ENCODE assay signal across 1 cellular context in the genomic region with DNA sequence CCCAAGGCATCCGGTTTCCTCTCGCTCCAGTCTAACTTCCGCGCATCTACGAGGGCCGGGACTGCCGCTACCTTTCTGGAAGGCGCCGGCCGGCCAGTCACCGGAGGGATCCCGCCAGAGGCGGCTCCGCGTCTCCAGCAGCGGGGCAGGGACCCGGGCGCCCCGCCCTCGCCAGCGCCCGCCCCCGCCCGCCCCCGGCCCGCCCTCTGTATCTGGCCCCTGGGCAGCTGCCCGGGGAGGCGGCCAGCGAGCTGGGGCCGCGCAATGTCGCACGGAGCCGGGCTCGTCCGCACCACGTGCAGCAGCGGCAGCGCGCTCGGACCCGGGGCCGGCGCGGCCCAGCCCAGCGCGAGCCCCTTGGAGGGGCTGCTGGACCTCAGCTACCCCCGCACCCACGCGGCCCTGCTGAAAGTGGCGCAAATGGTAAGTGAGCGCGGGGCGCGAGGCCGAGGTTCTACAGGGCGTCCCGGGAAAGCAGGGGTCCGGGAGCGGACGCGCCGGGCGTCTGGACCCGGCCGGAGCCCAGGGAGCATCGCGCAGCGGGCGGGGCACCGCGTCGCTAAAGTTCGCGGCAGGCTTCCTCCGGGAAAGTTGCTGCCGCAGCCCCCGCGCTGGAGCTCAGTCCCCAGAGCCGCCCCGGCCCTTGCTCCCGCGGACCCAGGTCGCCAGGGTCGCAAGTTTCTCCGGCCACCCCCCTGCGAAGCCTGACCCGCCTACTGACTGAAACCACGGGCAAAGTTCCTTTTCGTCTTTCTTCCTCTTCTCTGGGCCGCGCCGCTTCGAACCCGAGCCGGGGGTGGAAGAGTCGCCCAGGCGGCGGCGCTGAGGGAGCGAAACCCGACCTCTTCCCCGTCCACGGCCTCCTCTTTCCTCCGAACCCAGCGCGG.
A peak's percentile ranks its signal among the peaks of the same experiment; 100 is the strongest.
TF ChIP-seq lines count a peak whose summit lies in the region.

A gene with protein sequence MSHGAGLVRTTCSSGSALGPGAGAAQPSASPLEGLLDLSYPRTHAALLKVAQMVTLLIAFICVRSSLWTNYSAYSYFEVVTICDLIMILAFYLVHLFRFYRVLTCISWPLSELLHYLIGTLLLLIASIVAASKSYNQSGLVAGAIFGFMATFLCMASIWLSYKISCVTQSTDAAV (plus strand): TSS at position 211 of the 887 bp plus-strand sequence. CDS start 54 bp downstream, at position 265.

TF ChIP-seq in H1, 55 proteins besides CTCF, POLR2A, EP300 and RAD21 (continued from another document):
- no peak for TF ChIP-seq RXRA (IDR thresholded peaks at IDR 0.05; ENCODE audit: insufficient read depth, low read depth, low read length)
- no peak for TF ChIP-seq HDAC2 (IDR thresholded peaks at IDR 0.05; ENCODE audit: borderline replicate concordance in 1 of 2, low read depth in 2 of 2, low read length in 2 of 2)
- TF ChIP-seq, protein P1, sequence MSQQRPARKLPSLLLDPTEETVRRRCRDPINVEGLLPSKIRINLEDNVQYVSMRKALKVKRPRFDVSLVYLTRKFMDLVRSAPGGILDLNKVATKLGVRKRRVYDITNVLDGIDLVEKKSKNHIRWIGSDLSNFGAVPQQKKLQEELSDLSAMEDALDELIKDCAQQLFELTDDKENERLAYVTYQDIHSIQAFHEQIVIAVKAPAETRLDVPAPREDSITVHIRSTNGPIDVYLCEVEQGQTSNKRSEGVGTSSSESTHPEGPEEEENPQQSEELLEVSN (IDR thresholded peaks at IDR 0.05), result peak; percentile 67
- no peak for TF ChIP-seq SIX5 (IDR thresholded peaks at IDR 0.05; ENCODE audit: low read depth, low read length)
- TF ChIP-seq PHF8 (conservative IDR thresholded peaks at IDR 0.05; ENCODE audit: low read depth, low read length), result peak; percentile 1; the same call in 1 of the 2 replicates
- peak; percentile 76 for TF ChIP-seq ASH2L (IDR thresholded peaks at IDR 0.05; ENCODE audit: low read length)
- TF ChIP-seq RNF2 (IDR thresholded peaks at IDR 0.05; ENCODE audit: borderline replicate concordance, low read depth, low read length, missing control alignments, poor library complexity, severe bottlenecking), result no peak
- peak; percentile 97 for TF ChIP-seq KDM4A (IDR thresholded peaks at IDR 0.05; ENCODE audit: low read depth, low read length, severe bottlenecking)
- no peak for TF ChIP-seq KDM1A (IDR thresholded peaks at IDR 0.05; ENCODE audit: borderline replicate concordance, low read length)
- TF ChIP-seq POLR2AphosphoS5 (IDR thresholded peaks at IDR 0.05; ENCODE audit: low read depth, low read length), result 0 out of 2 replicates have a peak, but pooled peaks have one; percentile 10
- 0 out of 4 replicates have a peak, but pooled peaks of 1 of the 2 experiments have one; percentile 9 for TF ChIP-seq SIN3A (conservative IDR thresholded peaks at IDR 0.05 in 1 of 2, IDR thresholded peaks at IDR 0.05 in 1 of 2; ENCODE audit: low read depth in 1 of 2, low read length in 2 of 2)
- TF ChIP-seq, protein P2, sequence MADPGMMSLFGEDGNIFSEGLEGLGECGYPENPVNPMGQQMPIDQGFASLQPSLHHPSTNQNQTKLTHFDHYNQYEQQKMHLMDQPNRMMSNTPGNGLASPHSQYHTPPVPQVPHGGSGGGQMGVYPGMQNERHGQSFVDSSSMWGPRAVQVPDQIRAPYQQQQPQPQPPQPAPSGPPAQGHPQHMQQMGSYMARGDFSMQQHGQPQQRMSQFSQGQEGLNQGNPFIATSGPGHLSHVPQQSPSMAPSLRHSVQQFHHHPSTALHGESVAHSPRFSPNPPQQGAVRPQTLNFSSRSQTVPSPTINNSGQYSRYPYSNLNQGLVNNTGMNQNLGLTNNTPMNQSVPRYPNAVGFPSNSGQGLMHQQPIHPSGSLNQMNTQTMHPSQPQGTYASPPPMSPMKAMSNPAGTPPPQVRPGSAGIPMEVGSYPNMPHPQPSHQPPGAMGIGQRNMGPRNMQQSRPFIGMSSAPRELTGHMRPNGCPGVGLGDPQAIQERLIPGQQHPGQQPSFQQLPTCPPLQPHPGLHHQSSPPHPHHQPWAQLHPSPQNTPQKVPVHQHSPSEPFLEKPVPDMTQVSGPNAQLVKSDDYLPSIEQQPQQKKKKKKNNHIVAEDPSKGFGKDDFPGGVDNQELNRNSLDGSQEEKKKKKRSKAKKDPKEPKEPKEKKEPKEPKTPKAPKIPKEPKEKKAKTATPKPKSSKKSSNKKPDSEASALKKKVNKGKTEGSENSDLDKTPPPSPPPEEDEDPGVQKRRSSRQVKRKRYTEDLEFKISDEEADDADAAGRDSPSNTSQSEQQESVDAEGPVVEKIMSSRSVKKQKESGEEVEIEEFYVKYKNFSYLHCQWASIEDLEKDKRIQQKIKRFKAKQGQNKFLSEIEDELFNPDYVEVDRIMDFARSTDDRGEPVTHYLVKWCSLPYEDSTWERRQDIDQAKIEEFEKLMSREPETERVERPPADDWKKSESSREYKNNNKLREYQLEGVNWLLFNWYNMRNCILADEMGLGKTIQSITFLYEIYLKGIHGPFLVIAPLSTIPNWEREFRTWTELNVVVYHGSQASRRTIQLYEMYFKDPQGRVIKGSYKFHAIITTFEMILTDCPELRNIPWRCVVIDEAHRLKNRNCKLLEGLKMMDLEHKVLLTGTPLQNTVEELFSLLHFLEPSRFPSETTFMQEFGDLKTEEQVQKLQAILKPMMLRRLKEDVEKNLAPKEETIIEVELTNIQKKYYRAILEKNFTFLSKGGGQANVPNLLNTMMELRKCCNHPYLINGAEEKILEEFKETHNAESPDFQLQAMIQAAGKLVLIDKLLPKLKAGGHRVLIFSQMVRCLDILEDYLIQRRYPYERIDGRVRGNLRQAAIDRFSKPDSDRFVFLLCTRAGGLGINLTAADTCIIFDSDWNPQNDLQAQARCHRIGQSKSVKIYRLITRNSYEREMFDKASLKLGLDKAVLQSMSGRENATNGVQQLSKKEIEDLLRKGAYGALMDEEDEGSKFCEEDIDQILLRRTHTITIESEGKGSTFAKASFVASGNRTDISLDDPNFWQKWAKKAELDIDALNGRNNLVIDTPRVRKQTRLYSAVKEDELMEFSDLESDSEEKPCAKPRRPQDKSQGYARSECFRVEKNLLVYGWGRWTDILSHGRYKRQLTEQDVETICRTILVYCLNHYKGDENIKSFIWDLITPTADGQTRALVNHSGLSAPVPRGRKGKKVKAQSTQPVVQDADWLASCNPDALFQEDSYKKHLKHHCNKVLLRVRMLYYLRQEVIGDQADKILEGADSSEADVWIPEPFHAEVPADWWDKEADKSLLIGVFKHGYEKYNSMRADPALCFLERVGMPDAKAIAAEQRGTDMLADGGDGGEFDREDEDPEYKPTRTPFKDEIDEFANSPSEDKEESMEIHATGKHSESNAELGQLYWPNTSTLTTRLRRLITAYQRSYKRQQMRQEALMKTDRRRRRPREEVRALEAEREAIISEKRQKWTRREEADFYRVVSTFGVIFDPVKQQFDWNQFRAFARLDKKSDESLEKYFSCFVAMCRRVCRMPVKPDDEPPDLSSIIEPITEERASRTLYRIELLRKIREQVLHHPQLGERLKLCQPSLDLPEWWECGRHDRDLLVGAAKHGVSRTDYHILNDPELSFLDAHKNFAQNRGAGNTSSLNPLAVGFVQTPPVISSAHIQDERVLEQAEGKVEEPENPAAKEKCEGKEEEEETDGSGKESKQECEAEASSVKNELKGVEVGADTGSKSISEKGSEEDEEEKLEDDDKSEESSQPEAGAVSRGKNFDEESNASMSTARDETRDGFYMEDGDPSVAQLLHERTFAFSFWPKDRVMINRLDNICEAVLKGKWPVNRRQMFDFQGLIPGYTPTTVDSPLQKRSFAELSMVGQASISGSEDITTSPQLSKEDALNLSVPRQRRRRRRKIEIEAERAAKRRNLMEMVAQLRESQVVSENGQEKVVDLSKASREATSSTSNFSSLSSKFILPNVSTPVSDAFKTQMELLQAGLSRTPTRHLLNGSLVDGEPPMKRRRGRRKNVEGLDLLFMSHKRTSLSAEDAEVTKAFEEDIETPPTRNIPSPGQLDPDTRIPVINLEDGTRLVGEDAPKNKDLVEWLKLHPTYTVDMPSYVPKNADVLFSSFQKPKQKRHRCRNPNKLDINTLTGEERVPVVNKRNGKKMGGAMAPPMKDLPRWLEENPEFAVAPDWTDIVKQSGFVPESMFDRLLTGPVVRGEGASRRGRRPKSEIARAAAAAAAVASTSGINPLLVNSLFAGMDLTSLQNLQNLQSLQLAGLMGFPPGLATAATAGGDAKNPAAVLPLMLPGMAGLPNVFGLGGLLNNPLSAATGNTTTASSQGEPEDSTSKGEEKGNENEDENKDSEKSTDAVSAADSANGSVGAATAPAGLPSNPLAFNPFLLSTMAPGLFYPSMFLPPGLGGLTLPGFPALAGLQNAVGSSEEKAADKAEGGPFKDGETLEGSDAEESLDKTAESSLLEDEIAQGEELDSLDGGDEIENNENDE (IDR thresholded peaks at IDR 0.05; ENCODE audit: insufficient replicate concordance, low read length), result no peak
- TF ChIP-seq SRF (IDR thresholded peaks at IDR 0.05; ENCODE audit: low read depth, low read length), result no peak
- TF ChIP-seq SP4 (IDR thresholded peaks at IDR 0.05; ENCODE audit: low read length), result no peak
